Comparison of ENCODE assay signal across 8 cellular contexts in genomic region chr5:102865171-102865509, GRCh38.
DNase-seq lines count a peak whose midpoint lies in the region; ATAC-seq and TF ChIP-seq lines count a peak whose summit lies in the region.

No MANE protein-coding gene starts in this region.

- H3K36me3 ChIP-seq in brain microvascular endothelial cell (replicated peaks) (no peaks in the 10 kb centered on the region), right lobe of liver (no peaks in the 10 kb centered on the region), tibial nerve (no peaks in the 10 kb centered on the region)

- H3K4me3 Mint-ChIP-seq in activated T-cell treated with anti-CD3 and anti-CD28 coated beads, Interleukin-2, amount 50 U/mL, for 4 hours = peak overlapping the region; percentile 77

- H3K4me1 ChIP-seq in right lobe of liver = no peaks in the 10 kb centered on the region
- peaks cover 0 to 38% (median 7%) of the 10 kb centered on the region in 4 donors for H3K4me1 ChIP-seq in tibial nerve

- TF ChIP-seq CTCF in brain microvascular endothelial cell (IDR thresholded peaks at IDR 0.05; ENCODE audit: low read depth, low read length, missing control alignments) (no peak), right lobe of liver (IDR thresholded peaks at IDR 0.05) (no peak), tibial nerve (IDR thresholded peaks at IDR 0.05) (no peak)

- no peak for ATAC-seq in activated T-cell treated with anti-CD3 and anti-CD28 coated beads, Interleukin-2, amount 50 U/mL, for 4 hours
- ATAC-seq in right lobe of liver (no peak), HG03432 (IDR thresholded peaks at IDR 0.05; ENCODE audit: unreplicated experiment) (no peak)

- no peaks in the 10 kb centered on the region for H3K9me3 Mint-ChIP-seq in activated T-cell treated with anti-CD3 and anti-CD28 coated beads, Interleukin-2, amount 50 U/mL, for 4 hours

- no peak for DNase-seq in activated T-cell treated with anti-CD3 and anti-CD28 coated beads, Interleukin-2, amount 50 U/mL, for 4 hours
- no peak for DNase-seq in activated T-cell treated with anti-CD3 and anti-CD28 coated beads, Interleukin-2, amount 50 U/mL, for 1 hour
- DNase-seq in brain microvascular endothelial cell (peak; percentile 26), right lobe of liver (no peak), tibial nerve (ENCODE audit: low spot score in 2 of 2) (no peak), NCI-H187 treated with DMSO at 0.1 percent for 48 hours (lab: John Stamatoyannopoulos, UW) (no peak), NCI-H226 (no peak)

- intact Hi-C loops in right lobe of liver (cut with DNase I) = no loop called here

- in situ Hi-C loops in brain microvascular endothelial cell (cut with HindIII; ENCODE audit: low pct_ligation_motif_present, low sequenced_read_pairs) = no loop called here

- peak overlapping the region; percentile 74 for H3K27ac ChIP-seq in brain microvascular endothelial cell
- H3K27ac ChIP-seq in right lobe of liver = peak overlapping the region in 2 of 3 donors; percentile 42 to 59
- H3K27ac ChIP-seq in tibial nerve = peak overlapping the region; percentile 40 to 93 (median 74)

- H3K4me1 Mint-ChIP-seq in activated T-cell treated with anti-CD3 and anti-CD28 coated beads, Interleukin-2, amount 50 U/mL, for 4 hours (ENCODE audit: low read depth) = peaks cover 14% of the 10 kb centered on the region

- H3K9me3 ChIP-seq in right lobe of liver (no peaks in the 10 kb centered on the region), tibial nerve (no peaks in the 10 kb centered on the region)

- H3K4me3 ChIP-seq in brain microvascular endothelial cell (ENCODE audit: low read depth, low read length) (peak overlapping the region; percentile 73), right lobe of liver (peak overlapping the region in 2 of 3 donors; percentile 52 to 54), tibial nerve (peak overlapping the region; percentile 46 to 82 (median 54))

- no peak for TF ChIP-seq EP300 in tibial nerve (IDR thresholded peaks at IDR 0.05)

- WGBS in right lobe of liver (ENCODE audit: insufficient coverage, low coverage, low lambda C conversion rate, missing lambda C conversion rate) = 25% methylated on average over 3 of the region's 3 CpGs
- WGBS in tibial nerve, 2 donors = 5 to 14% methylated on average over 3 of the region's 3 CpGs

- H3K27me3 ChIP-seq in brain microvascular endothelial cell (replicated peaks) (no peaks in the 10 kb centered on the region), right lobe of liver (no peaks in the 10 kb centered on the region), tibial nerve (no peaks in the 10 kb centered on the region)

- H3K36me3 Mint-ChIP-seq in activated T-cell treated with anti-CD3 and anti-CD28 coated beads, Interleukin-2, amount 50 U/mL, for 4 hours (ENCODE audit: insufficient read depth) = peaks cover 16% of the 10 kb centered on the region

- TF ChIP-seq POLR2A in right lobe of liver (IDR thresholded peaks at IDR 0.05) (no peak), tibial nerve (IDR thresholded peaks at IDR 0.05) (no peak)

- H3K27me3 Mint-ChIP-seq in activated T-cell treated with anti-CD3 and anti-CD28 coated beads, Interleukin-2, amount 50 U/mL, for 4 hours (ENCODE audit: low read depth) = peaks cover 22% of the 10 kb centered on the region
